26 cellular contexts compared by ENCODE assay signal in the genomic region with DNA sequence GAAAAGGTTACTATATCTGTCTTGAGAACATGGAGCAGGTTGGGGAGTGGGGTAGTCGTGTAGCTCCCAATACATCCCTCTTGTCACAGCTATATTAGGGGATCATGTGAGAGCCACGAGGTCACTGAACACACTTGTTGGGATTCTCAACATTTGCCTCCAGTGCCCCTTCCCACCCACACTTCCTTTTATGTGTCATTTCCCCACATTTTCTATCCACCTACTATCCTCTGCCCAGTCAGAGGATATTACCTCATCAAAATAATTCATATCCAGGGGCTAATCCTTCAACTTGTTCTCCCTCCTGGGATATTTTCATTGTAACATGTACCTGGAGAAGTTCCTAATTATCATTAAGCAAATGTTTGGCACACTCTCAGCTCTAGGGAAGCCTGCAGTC.
"Had no signal": no experiment of that assay in that cellular context is flagged by ENCODE, and none has a peak within 500 bp of the region (broad histone marks: within the 10 kb centered on the region; RNA-seq: fewer than 3 reads in every experiment).

No MANE protein-coding gene starts in this region.

- H3K36me3 ChIP-seq: gastroesophageal sphincter, ovary, tibial artery had no signal

- ATAC-seq: activated naive CD4-positive, alpha-beta T cell treated with anti-CD3 and anti-CD28 coated beads, Interleukin-2, amount 50 U/mL, for 72 hours; activated T-cell treated with anti-CD3 and anti-CD28 coated beads, Interleukin-2, amount 50 U/mL, for 72 hours; gastroesophageal sphincter; left cardiac atrium; left ventricle myocardium superior; naive thymus-derived CD4-positive, alpha-beta T cell; sciatic nerve; stimulated activated memory B cell treated with anti-CD40 and anti-IgM and Interleukin-4, amounts not matched to agents 10 μg/mL and 1 μg/mL and 100 μg/mL, for 72 hours; stimulated activated naive CD8-positive, alpha-beta T cell treated with anti-CD3 and anti-CD28 coated beads, Interleukin-15, amount 100 ng/mL, for 72 hours had no signal

- H3K27me3 ChIP-seq: ovary, tibial artery had no signal

- DNase-seq: activated CD4-positive, alpha-beta T cell treated with anti-CD3 and anti-CD28 coated beads for 4 hours; activated CD4-positive, alpha-beta T cell treated with anti-CD3 and anti-CD28 coated beads, Interleukin-2, amount 50 U/mL, for 4 hours; activated naive CD4-positive, alpha-beta T cell; activated T-cell treated with anti-CD3 and anti-CD28 coated beads for 4 hours; activated T-cell treated with anti-CD3 and anti-CD28 coated beads, Interleukin-2, amount 50 U/mL, for 72 hours; effector CD8-positive, alpha-beta T cell; erythroblast; hippocampal formation; left cardiac atrium; left ventricle myocardium superior; midbrain; naive thymus-derived CD4-positive, alpha-beta T cell; ovary; retina; small intestine; stimulated activated CD4-positive, alpha-beta T cell treated with anti-CD3 and anti-CD28 coated beads, Interleukin-1b, Interleukin-23, amount 100 ng/mL, for 48 hours; stimulated activated CD4-positive, alpha-beta T cell treated with anti-CD3 and anti-CD28 coated beads, Interleukin-4, amount 100 ng/mL, for 4 hours; stimulated activated CD8-positive, alpha-beta memory T cell treated with anti-CD3 and anti-CD28 coated beads, Interleukin-4, amount 100 ng/mL, for 48 hours; stimulated activated naive CD8-positive, alpha-beta T cell treated with anti-CD3 and anti-CD28 coated beads, Interleukin-15, amount 100 ng/mL, for 72 hours; T-helper 2 cell; tibial artery had no signal

- H3K27ac ChIP-seq: gastroesophageal sphincter, ovary, tibial artery, VCaP had no signal

- H3K4me3 ChIP-seq: gastroesophageal sphincter, ovary, tibial artery had no signal

- H3K4me1 ChIP-seq: gastroesophageal sphincter, tibial artery had no signal

- H3K9me3 ChIP-seq: gastroesophageal sphincter, ovary, tibial artery had no signal
